ENCODE assay signal across 10 cellular contexts in the genomic region with DNA sequence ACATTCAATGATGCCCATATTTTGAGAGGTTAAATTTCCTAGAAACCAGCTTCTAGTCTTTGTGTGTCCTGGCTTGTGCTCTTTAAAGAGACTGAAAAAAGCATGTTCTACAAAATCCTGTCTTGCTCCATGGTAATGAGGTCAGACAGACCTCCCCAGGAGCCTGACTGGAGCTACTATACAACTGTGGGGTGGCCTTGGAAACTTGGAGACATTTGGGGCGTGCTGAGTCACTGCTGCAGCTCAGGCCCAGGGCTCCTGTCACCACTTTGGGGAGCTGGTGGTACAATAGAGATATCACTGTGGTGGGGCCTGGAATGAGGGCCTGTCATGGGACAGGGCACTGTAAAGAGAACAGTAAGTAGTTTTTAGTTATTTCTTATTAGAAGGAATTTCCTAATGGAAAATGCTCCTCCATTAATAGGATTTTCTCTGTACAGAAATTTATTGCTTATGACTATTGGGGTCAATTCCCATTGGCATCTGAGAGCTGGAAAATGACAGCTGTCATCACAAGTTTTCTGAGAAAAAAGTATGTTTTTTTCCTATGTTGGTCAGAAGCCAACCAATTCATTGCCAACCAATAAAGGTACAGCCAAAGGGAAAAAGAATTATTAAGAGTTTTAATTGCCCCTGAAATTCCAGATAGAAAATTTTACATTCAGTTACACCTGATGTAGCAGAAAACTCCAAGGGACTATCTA.
DNase-seq lines count a peak whose midpoint lies in the region; ATAC-seq and TF ChIP-seq lines count a peak whose summit lies in the region.
"Had no signal": no experiment of that assay in that cellular context is flagged by ENCODE, and none has a peak within 500 bp of the region (broad histone marks: within the 10 kb centered on the region; RNA-seq: fewer than 3 reads in every experiment).

No MANE protein-coding gene starts in this region.

- DNase-seq in G401 (ENCODE audit: low spot score) (peak; percentile 20), T1000 (lab: John Stamatoyannopoulos, UW) (peak; percentile 1), foreskin keratinocyte (no peak), pons (ENCODE audit: low spot score) (peak; percentile 27), NCI-H345 (lab: John Stamatoyannopoulos, UW) (no peak)
- DNase-seq: NCI-H526, T-helper 9 cell had no signal

- H3K27me3 ChIP-seq in foreskin keratinocyte, result no peaks in the 10 kb centered on the region

- H3K27ac ChIP-seq in foreskin keratinocyte, result peak overlapping the region; percentile 1

- peaks cover 20% of the 10 kb centered on the region for H3K4me1 ChIP-seq in foreskin keratinocyte

- no peak for TF ChIP-seq CTCF in foreskin keratinocyte (conservative IDR thresholded peaks at IDR 0.05)

- in situ Hi-C loops in G401 (cut with HindIII; ENCODE audit: low sequenced_read_pairs), result no loop called here

- ATAC-seq in foreskin keratinocyte (no peak), GM18873 (IDR thresholded peaks at IDR 0.05; ENCODE audit: low FRiP score, unreplicated experiment) (no peak), HG02938 (IDR thresholded peaks at IDR 0.05; ENCODE audit: unreplicated experiment) (no peak), HG03108 (IDR thresholded peaks at IDR 0.05; ENCODE audit: unreplicated experiment) (no peak)

Comparison
In these comparisons a context has a peak if more than half of its experiments do, and no peak if none do; other contexts are left out.
1. DNase-seq: peak in G401 (single experiment), T1000 (single experiment) and pons (single experiment); none in foreskin keratinocyte (0 of 2) and NCI-H345 (single experiment).